In genomic region chr17:77125432-77125901, GRCh38 we compare ENCODE assay signal across 10 cellular contexts. TPM values are rescaled to one million over a fixed set of nuclear protein-coding genes. Genes with fewer than 3 reads are reported as not detected.
DNase-seq lines count a peak whose midpoint lies in the region; ATAC-seq, FAIRE-seq and TF ChIP-seq lines count a peak whose summit lies in the region.
"Had no signal": no experiment of that assay in that cellular context is flagged by ENCODE, and none has a peak within 500 bp of the region (broad histone marks: within the 10 kb centered on the region; RNA-seq: fewer than 3 reads in every experiment).

No MANE protein-coding gene starts in this region.

- H3K27me3 Mint-ChIP-seq in astrocyte (ENCODE audit: low read depth, unreplicated experiment), result no peaks in the 10 kb centered on the region
- H3K27me3 Mint-ChIP-seq: activated CD4-positive, alpha-beta T cell treated with anti-CD3 and anti-CD28 coated beads for 36 hours had no signal

- DNase-seq in right cardiac atrium (no peak), cardiac septum (ENCODE audit: low spot score) (no peak), astrocyte (ENCODE audit: low read depth) (peak; percentile 98), kidney epithelial cell (ENCODE audit: low read depth) (peak; percentile 93), vagina (ENCODE audit: extremely low spot score in 2 of 2) (no peak), mucosa of gallbladder (ENCODE audit: low spot score) (no peak), tibial nerve (ENCODE audit: low spot score in 2 of 2) (no peak)
- DNase-seq: activated CD4-positive, alpha-beta T cell treated with anti-CD3 and anti-CD28 coated beads for 36 hours; stimulated activated CD4-positive, alpha-beta T cell treated with anti-CD3 and anti-CD28 coated beads, Interleukin-12 subunit alpha, Interleukin-12 subunit beta, amount 100 ng/mL, for 4 hours had no signal

- H3K4me1 ChIP-seq in right cardiac atrium (ENCODE audit: control insufficient read depth, insufficient read depth, low read length), result peaks cover 18% of the 10 kb centered on the region
- H3K4me1 ChIP-seq in astrocyte (ENCODE audit: insufficient read depth, low read length), result peaks cover 64% of the 10 kb centered on the region
- peaks cover 34% of the 10 kb centered on the region for H3K4me1 ChIP-seq in vagina
- H3K4me1 ChIP-seq in tibial nerve, result peaks cover 0 to 67% (median 35%) of the 10 kb centered on the region in 4 donors

- ATAC-seq in right cardiac atrium, result no peak
- no peak for ATAC-seq in GM18502 (IDR thresholded peaks at IDR 0.05; ENCODE audit: poor library complexity, unreplicated experiment)
- ATAC-seq: activated CD4-positive, alpha-beta T cell treated with anti-CD3 and anti-CD28 coated beads for 36 hours had no signal

- FAIRE-seq in astrocyte (lab: Jason Lieb, UNC), result no peak

- peaks cover 3% of the 10 kb centered on the region for H3K9me3 Mint-ChIP-seq in astrocyte (ENCODE audit: unreplicated experiment)

- intact Hi-C loops in right cardiac atrium (cut with DNase I) (no loop called here), cardiac septum (cut with DNase I) (no loop called here), vagina (cut with DNase I) (no loop called here)

- H3K4me2 ChIP-seq in astrocyte (ENCODE audit: low read length), result no peak overlapping the region

- 70% methylated on average over 8 of the region's 8 CpGs for WGBS in right cardiac atrium
- WGBS in tibial nerve, 2 donors, result 59 to 67% methylated on average over 8 of the region's 8 CpGs

- no peak overlapping the region for H3K4me3 Mint-ChIP-seq in astrocyte (ENCODE audit: unreplicated experiment)
- H3K4me3 Mint-ChIP-seq: activated CD4-positive, alpha-beta T cell treated with anti-CD3 and anti-CD28 coated beads for 36 hours had no signal

- H3K36me3 ChIP-seq in astrocyte (ENCODE audit: insufficient read depth, low read length) (no peaks in the 10 kb centered on the region), kidney epithelial cell (ENCODE audit: control insufficient read depth, insufficient read depth, low read length) (no peaks in the 10 kb centered on the region), vagina (no peaks in the 10 kb centered on the region), tibial nerve (no peaks in the 10 kb centered on the region)

- H3K27me3 ChIP-seq in right cardiac atrium (ENCODE audit: control insufficient read depth, insufficient read depth) (no peaks in the 10 kb centered on the region), astrocyte (ENCODE audit: insufficient read depth, low read length) (no peaks in the 10 kb centered on the region), kidney epithelial cell (ENCODE audit: control insufficient read depth, insufficient read depth, low read length) (no peaks in the 10 kb centered on the region), vagina (no peaks in the 10 kb centered on the region), tibial nerve (no peaks in the 10 kb centered on the region)

- H4K20me1 ChIP-seq in astrocyte (ENCODE audit: insufficient read depth, low read length), result no peaks in the 10 kb centered on the region

- peaks cover 46% of the 10 kb centered on the region for H3K4me1 Mint-ChIP-seq in astrocyte (ENCODE audit: low read depth, unreplicated experiment)

- H3K27ac Mint-ChIP-seq in astrocyte (ENCODE audit: unreplicated experiment), result peak overlapping the region; percentile 91
- H3K27ac Mint-ChIP-seq: activated CD4-positive, alpha-beta T cell treated with anti-CD3 and anti-CD28 coated beads for 36 hours had no signal

- H3K27ac ChIP-seq in right cardiac atrium (ENCODE audit: low read length), result peak overlapping the region; percentile 9
- H3K27ac ChIP-seq in astrocyte (ENCODE audit: low read depth, low read length), result peak overlapping the region; percentile 97
- peak overlapping the region; percentile 24 for H3K27ac ChIP-seq in vagina
- H3K27ac ChIP-seq in tibial nerve, result peak overlapping the region in 2 of 4 donors; percentile 68 to 83

- no peaks in the 10 kb centered on the region for H3K79me2 ChIP-seq in astrocyte (ENCODE audit: insufficient read depth, low read length)

- H3K9ac ChIP-seq in astrocyte (ENCODE audit: low read length), result peak overlapping the region; percentile 23

- TF ChIP-seq CTCF in astrocyte (IDR thresholded peaks at IDR 0.05; ENCODE audit: insufficient read depth, low read depth, low read length) (no peak), kidney epithelial cell (IDR thresholded peaks at IDR 0.05; ENCODE audit: insufficient read depth, low read length, poor library complexity, severe bottlenecking) (no peak), vagina (IDR thresholded peaks at IDR 0.05) (no peak), tibial nerve (IDR thresholded peaks at IDR 0.05) (no peak)

- TF ChIP-seq EP300 in tibial nerve (IDR thresholded peaks at IDR 0.05), result no peak

- H3K4me3 ChIP-seq in right cardiac atrium (ENCODE audit: low read length), result no peak overlapping the region
- no peak overlapping the region for H3K4me3 ChIP-seq in astrocyte (ENCODE audit: insufficient read depth, low read depth, low read length)
- H3K4me3 ChIP-seq in kidney epithelial cell (ENCODE audit: low read depth, low read length), result no peak overlapping the region
- H3K4me3 ChIP-seq in vagina, result no peak overlapping the region
- H3K4me3 ChIP-seq in tibial nerve, result no peak overlapping the region

- H3K9me3 ChIP-seq in right cardiac atrium (ENCODE audit: control insufficient read depth, low read length), result no peaks in the 10 kb centered on the region
- H3K9me3 ChIP-seq in astrocyte (ENCODE audit: insufficient read depth, low read depth, low read length), result no peaks in the 10 kb centered on the region
- H3K9me3 ChIP-seq in vagina, result no peaks in the 10 kb centered on the region
- H3K9me3 ChIP-seq in tibial nerve, result no peaks in the 10 kb centered on the region

- no peak overlapping the region for H2AFZ ChIP-seq in astrocyte (ENCODE audit: low read depth, low read length)

- H3K36me3 Mint-ChIP-seq in astrocyte (ENCODE audit: low read depth, unreplicated experiment), result no peaks in the 10 kb centered on the region

- TF ChIP-seq POLR2A in vagina (IDR thresholded peaks at IDR 0.05) (no peak), tibial nerve (IDR thresholded peaks at IDR 0.05) (no peak)

RNA-seq across cellular contexts. Expression of gene SEC14L1, which starts 15.3 kb away (rescaled TPM):
- total RNA-seq in right cardiac atrium (10 to 100 TPM; 47.2 to 58.4 (median 50.1) TPM), cardiac septum (44.2 TPM), astrocyte (86.7 and 93.2 TPM in 2 replicates), kidney epithelial cell (41.6 and 46.2 TPM in 2 replicates), vagina (40.5 TPM), mucosa of gallbladder (71.2 TPM), tibial nerve (100 to 1,000 TPM in 2 of 4 donors, 10 to 100 TPM in 2; 51.1 to 113 (median 81.7) TPM)
- polyA plus RNA-seq in right cardiac atrium, result 39.6 TPM

Comparison
In these comparisons a context has a peak if more than half of its experiments do, and no peak if none do; other contexts are left out.
1. DNase-seq: peak in astrocyte (single experiment) and kidney epithelial cell (single experiment); none in right cardiac atrium (0 of 3), cardiac septum (single experiment), vagina (0 of 2), mucosa of gallbladder (single experiment) and tibial nerve (0 of 2).